8 cellular contexts compared by ENCODE assay signal in the genomic region with DNA sequence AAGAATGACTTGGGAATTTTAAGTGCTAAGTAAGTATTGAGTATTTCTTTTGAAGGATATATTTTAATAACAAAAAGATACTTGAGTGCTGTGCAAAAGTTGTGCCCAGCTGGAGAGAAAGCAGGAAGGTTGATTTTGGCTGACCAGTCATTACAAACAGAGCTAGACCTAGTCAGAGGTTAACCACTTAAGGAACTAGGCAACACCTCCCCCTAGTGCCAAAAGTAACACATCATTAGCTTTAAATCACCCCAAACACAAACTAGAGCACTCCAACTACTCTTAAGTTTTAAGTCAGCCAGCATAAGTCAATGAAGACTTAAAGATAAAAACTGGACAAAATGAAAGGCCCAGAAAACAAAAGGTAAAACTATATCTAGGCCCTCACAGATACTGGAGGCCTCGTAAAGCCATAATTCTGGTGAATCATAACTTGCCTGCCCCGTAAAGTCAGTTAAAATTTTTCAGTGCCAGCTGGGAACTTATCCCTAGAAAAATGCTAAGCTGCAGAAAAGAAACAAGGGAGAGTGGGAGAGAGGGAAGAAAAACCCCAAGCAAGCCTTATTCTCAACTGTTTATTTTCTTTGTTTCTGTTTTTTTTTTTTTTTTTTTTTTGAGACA. TPM values are rescaled to one million over a fixed set of nuclear protein-coding genes. Genes with fewer than 3 reads are reported as not detected.
A peak's percentile ranks its signal among the peaks of the same experiment; 100 is the strongest.
DNase-seq lines count a peak whose midpoint lies in the region; ATAC-seq and TF ChIP-seq lines count a peak whose summit lies in the region.

No MANE protein-coding gene starts in this region.

- H3K4me1 ChIP-seq in HUES64 (ENCODE audit: insufficient read depth, low read length) = peaks cover 6% of the 10 kb centered on the region
- H3K4me1 ChIP-seq in lower lobe of right lung = peaks cover 31% of the 10 kb centered on the region

- H3K27me3 ChIP-seq in HUES64 (ENCODE audit: insufficient read depth, low read length) (no peaks in the 10 kb centered on the region), lower lobe of right lung (ENCODE audit: low read depth) (no peaks in the 10 kb centered on the region)

- no peaks in the 10 kb centered on the region for H3K9me3 Mint-ChIP-seq in type B pancreatic cell

- no peak overlapping the region for H3K9ac ChIP-seq in HUES64 (ENCODE audit: low read depth, low read length)

- H3K27ac ChIP-seq in HUES64 (ENCODE audit: low read depth, low read length) (peak overlapping the region; percentile 1; the same call in 1 of the 2 replicates), caudate nucleus (ENCODE audit: low read depth, low read length) (peak overlapping the region; percentile 28), lower lobe of right lung (peak overlapping the region; percentile 73)

- TF ChIP-seq CTCF in lower lobe of right lung (IDR thresholded peaks at IDR 0.05) (peak; percentile 57), type B pancreatic cell (conservative IDR thresholded peaks at IDR 0.05) (peak; percentile 78)

- H3K4me3 ChIP-seq in HUES64 (ENCODE audit: low read length) = no peak overlapping the region
- H3K4me3 ChIP-seq in lower lobe of right lung = peak overlapping the region; percentile 25

- WGBS in HUES64 = 29% methylated on average over 2 of the region's 2 CpGs

- ATAC-seq in GM19463 (IDR thresholded peaks at IDR 0.05; ENCODE audit: unreplicated experiment) (peak; percentile 30), lower lobe of right lung (peak; percentile 53 to 61)

- H3K36me3 ChIP-seq in HUES64 (ENCODE audit: insufficient read depth, low read length) = peaks cover 7% of the 10 kb centered on the region; the same call in 1 of the 2 replicates
- peaks cover 32% of the 10 kb centered on the region for H3K36me3 ChIP-seq in lower lobe of right lung

- H3K27ac Mint-ChIP-seq in type B pancreatic cell = peak overlapping the region; percentile 25

- intact Hi-C loops in lower lobe of right lung (cut with DNase I) = no loop called here

- H3K9me3 ChIP-seq in HUES64 (ENCODE audit: insufficient read depth, low read depth, low read length) (no peaks in the 10 kb centered on the region), lower lobe of right lung (no peaks in the 10 kb centered on the region)

- peaks cover 15% of the 10 kb centered on the region for H3K4me1 Mint-ChIP-seq in type B pancreatic cell (ENCODE audit: unreplicated experiment)

- DNase-seq in NCI-H524 (lab: John Stamatoyannopoulos, UW) (peak; percentile 18 to 57), NCI-H524 treated with DMSO at 0.1 percent for 48 hours (lab: John Stamatoyannopoulos, UW) (no peak), RPMI7951 (ENCODE audit: low read depth) (peak; percentile 74), caudate nucleus (lab: John Stamatoyannopoulos, UW) (peak in 2 of 61 donors; percentile 1 to 15), lower lobe of right lung (no peak), type B pancreatic cell (ENCODE audit: extremely low spot score, unreplicated experiment) (no peak)

- peak overlapping the region; percentile 11 for H3K4me3 Mint-ChIP-seq in type B pancreatic cell

- no peaks in the 10 kb centered on the region for H3K36me3 Mint-ChIP-seq in type B pancreatic cell

- H3K27me3 Mint-ChIP-seq in type B pancreatic cell = no peaks in the 10 kb centered on the region

RNA-seq across cellular contexts. Expression of gene TMEM9B, which starts 4.6 kb away (rescaled TPM):
- polyA plus RNA-seq in HUES64 (2013, experiment 1 of 2) = 14.0 TPM
- 16.4 TPM for polyA plus RNA-seq in HUES64 (2013, experiment 2 of 2)
- total RNA-seq in RPMI7951 (2014; rRNA removed; shearing (Covaris generic)) = 38.4 and 40.6 TPM in 2 replicates
- 57.7 TPM for total RNA-seq in lower lobe of right lung
- total RNA-seq in type B pancreatic cell (ENCODE audit: low replicate concordance) = 26.1 and 45.5 TPM in 2 replicates

RNA-seq across cellular contexts. Expression of gene ASCL3, which starts 16.8 kb away (rescaled TPM):
- not detected for polyA plus RNA-seq in HUES64 (2013, experiment 1 of 2)
- polyA plus RNA-seq in HUES64 (2013, experiment 2 of 2) = not detected
- total RNA-seq in RPMI7951 (2014; rRNA removed; shearing (Covaris generic)) = not detected in 2 replicates
- total RNA-seq in lower lobe of right lung (not detected), type B pancreatic cell (ENCODE audit: low replicate concordance) (not detected in 2 replicates)

RNA-seq across cellular contexts. Expression of gene C11orf16, which starts 26.9 kb away (rescaled TPM):
- 0.25 TPM for polyA plus RNA-seq in HUES64 (2013, experiment 1 of 2)
- not detected for polyA plus RNA-seq in HUES64 (2013, experiment 2 of 2)
- total RNA-seq in RPMI7951 (2014; rRNA removed; shearing (Covaris generic)) = not detected in 2 replicates
- 5.4 TPM for total RNA-seq in lower lobe of right lung
- total RNA-seq in type B pancreatic cell (ENCODE audit: low replicate concordance) = not detected in 2 replicates

RNA-seq across cellular contexts. Expression of gene NRIP3, which starts 44.1 kb away (rescaled TPM):
- 2.4 TPM for polyA plus RNA-seq in HUES64 (2013, experiment 1 of 2)
- polyA plus RNA-seq in HUES64 (2013, experiment 2 of 2) = 2.5 TPM
- total RNA-seq in RPMI7951 (2014; rRNA removed; shearing (Covaris generic)) = 31.7 and 31.8 TPM in 2 replicates
- total RNA-seq in lower lobe of right lung = 0.56 TPM
- 0.92 and 1.1 TPM in 2 replicates for total RNA-seq in type B pancreatic cell (ENCODE audit: low replicate concordance)

RNA-seq across cellular contexts. Expression of gene AKIP1, which starts 48.7 kb away (rescaled TPM):
- polyA plus RNA-seq in HUES64 (2013, experiment 1 of 2) = 22.2 TPM
- polyA plus RNA-seq in HUES64 (2013, experiment 2 of 2) = 21.9 TPM
- 36.5 and 46.2 TPM in 2 replicates for total RNA-seq in RPMI7951 (2014; rRNA removed; shearing (Covaris generic))
- total RNA-seq in lower lobe of right lung (24.1 TPM), type B pancreatic cell (ENCODE audit: low replicate concordance) (14.9 and 16.5 TPM in 2 replicates)

Comparison
In these comparisons a context has a peak if more than half of its experiments do, and no peak if none do; other contexts are left out.
1. DNase-seq: peak in NCI-H524 (2 of 2) and RPMI7951 (single experiment); none in NCI-H524 treated with DMSO at 0.1 percent for 48 hours (single experiment), lower lobe of right lung (single experiment) and type B pancreatic cell (single experiment).
2. H3K27ac ChIP-seq: peak in every context shown above with its lines; median percentile 73 in lower lobe of right lung; 28 in caudate nucleus; 1 in HUES64.